In genomic region chr11:94545641-94546470, GRCh38 we compare ENCODE assay signal across 8 cellular contexts. TPM values are rescaled to one million over a fixed set of nuclear protein-coding genes. Genes with fewer than 3 reads are reported as not detected.
DNase-seq lines count a peak whose midpoint lies in the region; TF ChIP-seq lines count a peak whose summit lies in the region.
"Had no signal": no experiment of that assay in that cellular context is flagged by ENCODE, and none has a peak within 500 bp of the region (broad histone marks: within the 10 kb centered on the region; RNA-seq: fewer than 3 reads in every experiment).

No MANE protein-coding gene starts in this region.

- TF ChIP-seq CTCF in esophagus squamous epithelium (IDR thresholded peaks at IDR 0.05), result no peak
- TF ChIP-seq CTCF in testis (IDR thresholded peaks at IDR 0.05), result no peak

- TF ChIP-seq POLR2A in esophagus squamous epithelium (IDR thresholded peaks at IDR 0.05) (no peak), testis (IDR thresholded peaks at IDR 0.05) (no peak)

- 77 to 86% methylated on average over 10 to 16 of the region's 19 CpGs for WGBS in esophagus squamous epithelium, 2 donors
- WGBS in testis, 2 donors, result 59 to 67% methylated on average over 19 of the region's 19 CpGs

- H3K27me3 ChIP-seq in esophagus squamous epithelium, result no peaks in the 10 kb centered on the region
- no peaks in the 10 kb centered on the region for H3K27me3 ChIP-seq in testis

- peak overlapping the region; percentile 99 for H3K4me3 Mint-ChIP-seq in activated CD4-positive, alpha-beta T cell treated with anti-CD3 and anti-CD28 coated beads, Interleukin-2, amount 10 ng/mL, durations not matched to agents 24 days and 14 days

- H3K4me1 ChIP-seq in esophagus squamous epithelium, result peaks cover 23 to 69% (median 40%) of the 10 kb centered on the region in 3 donors
- H3K4me1 ChIP-seq in testis, result no peaks in the 10 kb centered on the region

- intact Hi-C loops in activated CD4-positive, alpha-beta T cell treated with anti-CD3 and anti-CD28 coated beads, Interleukin-2, amount 10 ng/mL, durations not matched to agents 24 days and 14 days (cut with micrococcal nuclease), result loop anchor here (10.0 kb wide), 3 partner anchors 219 to 429 kb away; partner anchors contain the start of genes AMOTL1, CWC15 and KDM4D
- intact Hi-C loops in esophagus squamous epithelium (cut with DNase I), result no loop called here
- intact Hi-C loops in testis (cut with DNase I; ENCODE audit: low total_unique reads), result no loop called here

- H3K27me3 Mint-ChIP-seq in activated CD4-positive, alpha-beta T cell treated with anti-CD3 and anti-CD28 coated beads, Interleukin-2, amount 10 ng/mL, durations not matched to agents 24 days and 14 days, result peaks cover 6% of the 10 kb centered on the region

- peak overlapping the region; percentile 76 for H3K27ac Mint-ChIP-seq in activated CD4-positive, alpha-beta T cell treated with anti-CD3 and anti-CD28 coated beads, Interleukin-2, amount 10 ng/mL, durations not matched to agents 24 days and 14 days

- DNase-seq in activated CD4-positive, alpha-beta T cell treated with anti-CD3 and anti-CD28 coated beads, Interleukin-2, amount 10 ng/mL, durations not matched to agents 24 days and 14 days, result no peak
- DNase-seq in activated CD4-positive, alpha-beta T cell treated with anti-CD3 and anti-CD28 coated beads for 1 hour, result no peak
- DNase-seq in esophagus squamous epithelium (lab: John Stamatoyannopoulos, UW) (no peak), testis (no peak), SW 1271 (lab: John Stamatoyannopoulos, UW) (no peak), NCI-H524 treated with DMSO at 0.1 percent for 48 hours (lab: John Stamatoyannopoulos, UW) (no peak)
- DNase-seq: hippocampal formation, NCI-H1436 treated with DMSO at 0.1 percent for 48 hours had no signal

- peaks cover 43% of the 10 kb centered on the region for H3K4me1 Mint-ChIP-seq in activated CD4-positive, alpha-beta T cell treated with anti-CD3 and anti-CD28 coated beads, Interleukin-2, amount 10 ng/mL, durations not matched to agents 24 days and 14 days

- no peaks in the 10 kb centered on the region for H3K9me3 ChIP-seq in esophagus squamous epithelium
- no peaks in the 10 kb centered on the region for H3K9me3 ChIP-seq in testis

- no peaks in the 10 kb centered on the region for H3K36me3 ChIP-seq in esophagus squamous epithelium
- H3K36me3 ChIP-seq in testis (ENCODE audit: low read depth, missing control alignments), result no peaks in the 10 kb centered on the region

- H3K27ac ChIP-seq in esophagus squamous epithelium (peak overlapping the region in 3 of 4 donors; percentile 85 to 94 (median 88)), testis (no peak overlapping the region)

- peaks cover 22% of the 10 kb centered on the region for H3K36me3 Mint-ChIP-seq in activated CD4-positive, alpha-beta T cell treated with anti-CD3 and anti-CD28 coated beads, Interleukin-2, amount 10 ng/mL, durations not matched to agents 24 days and 14 days (ENCODE audit: low read depth)

- no peaks in the 10 kb centered on the region for H3K9me3 Mint-ChIP-seq in activated CD4-positive, alpha-beta T cell treated with anti-CD3 and anti-CD28 coated beads, Interleukin-2, amount 10 ng/mL, durations not matched to agents 24 days and 14 days

- H3K4me3 ChIP-seq in esophagus squamous epithelium (peak overlapping the region; percentile 55 to 88 (median 72)), testis (peak overlapping the region; percentile 72 to 86)

RNA-seq across cellular contexts. Expression of gene FUT4, which starts 2.1 kb away (rescaled TPM):
- total RNA-seq in activated CD4-positive, alpha-beta T cell treated with anti-CD3 and anti-CD28 coated beads, Interleukin-2, amount 10 ng/mL, durations not matched to agents 24 days and 14 days, result 8.3 and 8.8 TPM in 2 replicates
- 1 to 10 TPM; 1.4 to 6.1 (median 1.8) TPM for total RNA-seq in esophagus squamous epithelium
- total RNA-seq in testis, result 1 to 10 TPM; 5.1 to 5.9 TPM
- polyA plus RNA-seq in testis (ENCODE audit: insufficient read depth, low read depth, low replicate concordance), result 3.8 TPM

RNA-seq across cellular contexts. Expression of gene PIWIL4, which starts 21.3 kb away (rescaled TPM):
- 0.65 and 0.73 TPM in 2 replicates for total RNA-seq in activated CD4-positive, alpha-beta T cell treated with anti-CD3 and anti-CD28 coated beads, Interleukin-2, amount 10 ng/mL, durations not matched to agents 24 days and 14 days
- total RNA-seq in esophagus squamous epithelium (1 to 10 TPM in 2 of 4 donors, under 1 TPM in 2; 0.18 to 3.1 (median 2.0) TPM), testis (10 to 100 TPM; 23.0 to 30.2 TPM)
- polyA plus RNA-seq in testis (ENCODE audit: insufficient read depth, low read depth, low replicate concordance), result 19.9 TPM

RNA-seq across cellular contexts. Expression of gene C11orf97, which starts 33.6 kb away (rescaled TPM):
- total RNA-seq in activated CD4-positive, alpha-beta T cell treated with anti-CD3 and anti-CD28 coated beads, Interleukin-2, amount 10 ng/mL, durations not matched to agents 24 days and 14 days, result not detected in 2 replicates
- total RNA-seq in esophagus squamous epithelium (not detected), testis (10 to 100 TPM in 1 of 2 donors, 1 to 10 TPM in 1; 6.4 to 10.4 TPM)
- polyA plus RNA-seq in testis (ENCODE audit: insufficient read depth, low read depth, low replicate concordance), result 25.2 TPM

RNA-seq across cellular contexts. Expression of gene ANKRD49, which starts 52.1 kb away (rescaled TPM):
- total RNA-seq in activated CD4-positive, alpha-beta T cell treated with anti-CD3 and anti-CD28 coated beads, Interleukin-2, amount 10 ng/mL, durations not matched to agents 24 days and 14 days, result 18.4 and 22.6 TPM in 2 replicates
- total RNA-seq in esophagus squamous epithelium (10 to 100 TPM in 3 of 4 donors, 1 to 10 TPM in 1; 6.0 to 19.3 (median 11.4) TPM), testis (10 to 100 TPM; 13.4 to 14.8 TPM)
- polyA plus RNA-seq in testis (ENCODE audit: insufficient read depth, low read depth, low replicate concordance), result 11.3 TPM

RNA-seq across cellular contexts. Expression of gene MRE11, which starts 52.2 kb away (rescaled TPM):
- total RNA-seq in activated CD4-positive, alpha-beta T cell treated with anti-CD3 and anti-CD28 coated beads, Interleukin-2, amount 10 ng/mL, durations not matched to agents 24 days and 14 days, result 45.4 and 46.5 TPM in 2 replicates
- total RNA-seq in esophagus squamous epithelium (10 to 100 TPM in 2 of 4 donors, 1 to 10 TPM in 2; 9.0 to 18.3 (median 12.1) TPM), testis (10 to 100 TPM; 15.2 to 19.8 TPM)
- polyA plus RNA-seq in testis (ENCODE audit: insufficient read depth, low read depth, low replicate concordance), result 9.2 TPM

Comparison
In these comparisons a context has a peak if more than half of its experiments do, and no peak if none do; other contexts are left out.
1. H3K27ac ChIP-seq: peak in esophagus squamous epithelium (3 of 4); none in testis (0 of 2).
2. RNA of gene PIWIL4, which starts 21.3 kb away (total RNA-seq): 23.0 to 30.2 TPM in testis; 0.18 to 3.1 TPM in esophagus squamous epithelium and 0.65 to 0.73 TPM in activated CD4-positive, alpha-beta T cell treated with anti-CD3 and anti-CD28 coated beads, Interleukin-2, amount 10 ng/mL, durations not matched to agents 24 days and 14 days; every median in the first group is over 4 times any median in the second.